1 cellular context compared by ENCODE assay signal in genomic region chr5:140690941-140691924, GRCh38.
TF ChIP-seq lines count a peak whose summit lies in the region.

TSS of gene HARS1 (minus strand) at chr5:140691370. CDS start at chr5:140691304, 66 bp downstream.
TSS of gene HARS2 (plus strand) at chr5:140691455. CDS start at chr5:140691649, 194 bp downstream.

TF ChIP-seq in HepG2, 621 proteins besides CTCF, POLR2A, EP300 and RAD21 (continued from another document and continues in another):
- TF ChIP-seq CERS6 (CRISPR knock-in tag; IDR thresholded peaks at IDR 0.05) = 0 out of 2 replicates have a peak, but pooled peaks have one; percentile 24
- no peak for TF ChIP-seq HOXA7 (CRISPR knock-in tag; IDR thresholded peaks at IDR 0.05)
- TF ChIP-seq ZNF121 (CRISPR knock-in tag; IDR thresholded peaks at IDR 0.05) = no peak
- TF ChIP-seq ZNF766 (CRISPR knock-in tag; IDR thresholded peaks at IDR 0.05; ENCODE audit: borderline replicate concordance) = peak; percentile 82; the same call in 1 of the 2 replicates
- 0 out of 2 replicates have a peak, but pooled peaks have one; percentile 37 for TF ChIP-seq SRY (CRISPR knock-in tag; IDR thresholded peaks at IDR 0.05)
- no peak for TF ChIP-seq CHCHD3 (CRISPR knock-in tag; IDR thresholded peaks at IDR 0.05)
- TF ChIP-seq SIX1 (CRISPR knock-in tag; IDR thresholded peaks at IDR 0.05; ENCODE audit: borderline replicate concordance) = no peak
- TF ChIP-seq RXRB (CRISPR knock-in tag; IDR thresholded peaks at IDR 0.05; ENCODE audit: borderline replicate concordance) = no peak
- TF ChIP-seq ZNF660 (CRISPR knock-in tag; IDR thresholded peaks at IDR 0.05; ENCODE audit: borderline replicate concordance, low read depth) = no peak
- no peak for TF ChIP-seq HDAC6 (IDR thresholded peaks at IDR 0.05; ENCODE audit: low read depth, low read length)
- TF ChIP-seq TP53 (CRISPR knock-in tag; conservative IDR thresholded peaks at IDR 0.05) = peak; percentile 53; the same call in 1 of the 2 replicates
- peak; percentile 89 for TF ChIP-seq ZXDC (CRISPR knock-in tag; IDR thresholded peaks at IDR 0.05)
- no peak for TF ChIP-seq PRPF4 (IDR thresholded peaks at IDR 0.05; ENCODE audit: low read depth, low read length, poor library complexity, severe bottlenecking)
- peak; percentile 26; the same call in 1 of the 2 replicates for TF ChIP-seq NFKBIZ (CRISPR knock-in tag; IDR thresholded peaks at IDR 0.05)
- peak; percentile 91; the same call in 1 of the 2 replicates for TF ChIP-seq ZNF737 (CRISPR knock-in tag; IDR thresholded peaks at IDR 0.05; ENCODE audit: borderline replicate concordance)
- TF ChIP-seq CBFB (CRISPR knock-in tag; IDR thresholded peaks at IDR 0.05) = peak; percentile 45; the same call in 1 of the 2 replicates
- TF ChIP-seq JARID2 (CRISPR knock-in tag; IDR thresholded peaks at IDR 0.05; ENCODE audit: insufficient replicate concordance) = no peak
- TF ChIP-seq ZNF276 (CRISPR knock-in tag; IDR thresholded peaks at IDR 0.05; ENCODE audit: low read depth) = peak; percentile 74; the same call in 1 of the 2 replicates
- no peak; the same call in 1 of the 2 replicates for TF ChIP-seq ZNF331 (CRISPR knock-in tag; IDR thresholded peaks at IDR 0.05)
- no peak for TF ChIP-seq ZNF101 (CRISPR knock-in tag; IDR thresholded peaks at IDR 0.05; ENCODE audit: borderline replicate concordance, low read depth)
- peak; percentile 98 for TF ChIP-seq ARID4A (CRISPR knock-in tag; IDR thresholded peaks at IDR 0.05; ENCODE audit: borderline replicate concordance)
- TF ChIP-seq TCF12 (IDR thresholded peaks at IDR 0.05) = no peak
- no peak for TF ChIP-seq TCF12 (CRISPR knock-in tag; IDR thresholded peaks at IDR 0.05)
- peak; percentile 81; the same call in 1 of the 2 replicates for TF ChIP-seq ZNF879 (CRISPR knock-in tag; IDR thresholded peaks at IDR 0.05)
- no peak for TF ChIP-seq SYNCRIP (IDR thresholded peaks at IDR 0.05; ENCODE audit: insufficient read depth, low read depth, low read length)
- TF ChIP-seq RFX1 (IDR thresholded peaks at IDR 0.05) = no peak
- TF ChIP-seq ZNF414 (CRISPR knock-in tag; IDR thresholded peaks at IDR 0.05) = peak; percentile 59; the same call in 1 of the 2 replicates
- TF ChIP-seq LRRFIP1 (CRISPR knock-in tag; conservative IDR thresholded peaks at IDR 0.05) = no peak
- peak; percentile 80; the same call in 1 of the 2 replicates for TF ChIP-seq POGZ (CRISPR knock-in tag; IDR thresholded peaks at IDR 0.05)
- no peak for TF ChIP-seq ZNF564 (CRISPR knock-in tag; IDR thresholded peaks at IDR 0.05)
- TF ChIP-seq NRL (CRISPR knock-in tag; IDR thresholded peaks at IDR 0.05; ENCODE audit: borderline replicate concordance) = peak; percentile 67; the same call in 1 of the 2 replicates
- peak; percentile 74 for TF ChIP-seq ZNF263 (CRISPR knock-in tag; IDR thresholded peaks at IDR 0.05)
- TF ChIP-seq ZNF703 (CRISPR knock-in tag; IDR thresholded peaks at IDR 0.05; ENCODE audit: borderline replicate concordance) = no peak
- no peak for TF ChIP-seq SOX13 (IDR thresholded peaks at IDR 0.05)
- TF ChIP-seq SOX13 (CRISPR knock-in tag; conservative IDR thresholded peaks at IDR 0.05 in 1 of 2, IDR thresholded peaks at IDR 0.05 in 1 of 2) = no peak; a peak in 1 of 4 replicates
- TF ChIP-seq ZNF607 (CRISPR knock-in tag; IDR thresholded peaks at IDR 0.05; ENCODE audit: borderline replicate concordance) = peak; percentile 92
- no peak for TF ChIP-seq ZNF432 (CRISPR knock-in tag; IDR thresholded peaks at IDR 0.05; ENCODE audit: borderline replicate concordance)
- 0 out of 2 replicates have a peak, but pooled peaks have one; percentile 33 for TF ChIP-seq IRX3 (CRISPR knock-in tag; IDR thresholded peaks at IDR 0.05; ENCODE audit: borderline replicate concordance, low read depth)
- TF ChIP-seq SP1 (IDR thresholded peaks at IDR 0.05) = no peak
- TF ChIP-seq SP1 (CRISPR knock-in tag; IDR thresholded peaks at IDR 0.05) = peak; percentile 39; the same call in 1 of the 2 replicates
- TF ChIP-seq BORCS8-MEF2B (CRISPR knock-in tag; IDR thresholded peaks at IDR 0.05) = no peak
- peak; percentile 84 for TF ChIP-seq ZNF780A (CRISPR knock-in tag; IDR thresholded peaks at IDR 0.05)
- no peak for TF ChIP-seq PBX2 (CRISPR knock-in tag; IDR thresholded peaks at IDR 0.05)
- 0 out of 2 replicates have a peak, but pooled peaks have one; percentile 60 for TF ChIP-seq SP2 (CRISPR knock-in tag; IDR thresholded peaks at IDR 0.05)
- no peak for TF ChIP-seq NFE2L2 (IDR thresholded peaks at IDR 0.05; ENCODE audit: low read length)
- TF ChIP-seq ATF2 (CRISPR knock-in tag; IDR thresholded peaks at IDR 0.05) = no peak; the same call in none of the 2 replicates
- no peak for TF ChIP-seq HMG20A (CRISPR knock-in tag; IDR thresholded peaks at IDR 0.05; ENCODE audit: borderline replicate concordance)
- peak; percentile 98 for TF ChIP-seq ZNF501 (CRISPR knock-in tag; IDR thresholded peaks at IDR 0.05)
- TF ChIP-seq ZSCAN29 (CRISPR knock-in tag; conservative IDR thresholded peaks at IDR 0.05) = peak; percentile 75
- TF ChIP-seq NR3C1 (CRISPR knock-in tag; IDR thresholded peaks at IDR 0.05) = no peak
- TF ChIP-seq TAF1 (CRISPR knock-in tag; IDR thresholded peaks at IDR 0.05) = peak; percentile 90
- peak; percentile 42 for TF ChIP-seq ZNF781 (CRISPR knock-in tag; IDR thresholded peaks at IDR 0.05; ENCODE audit: borderline replicate concordance, not compliant biosample characterization)
- no peak for TF ChIP-seq HNRNPH1 (optimal IDR thresholded peaks at IDR 0.05; ENCODE audit: low read depth, low read length)
- TF ChIP-seq ZNF652 (CRISPR knock-in tag; IDR thresholded peaks at IDR 0.05; ENCODE audit: borderline replicate concordance, low read depth) = no peak
